ENCODE assay signal across 8 cellular contexts in genomic region chr3:54374214-54374855, GRCh38.
DNase-seq lines count a peak whose midpoint lies in the region; ATAC-seq and TF ChIP-seq lines count a peak whose summit lies in the region.

No MANE protein-coding gene starts in this region.

- H3K27ac ChIP-seq in thyroid gland: no peak overlapping the region

- peak; percentile 6 to 11 for DNase-seq in activated T-cell treated with anti-CD3 and anti-CD28 coated beads, Interleukin-2, amount 50 U/mL, for 72 hours
- DNase-seq in activated T-cell treated with anti-CD3 and anti-CD28 coated beads, Interleukin-2, amount 50 U/mL, for 1 hour: no peak
- peak; percentile 27 for DNase-seq in NT2/D1 (ENCODE audit: low read depth, low spot score)
- no peak for DNase-seq in glutamatergic neuron
- DNase-seq in thyroid gland: peak; percentile 58 to 66
- DNase-seq in amniotic stem cell (lab: John Stamatoyannopoulos, UW): no peak
- DNase-seq in activated naive CD4-positive, alpha-beta T cell treated with Interleukin-2 at 50 U/mL for 16 hours: no peak
- no peak for DNase-seq in DMS79 treated with DMSO at 0.1 percent for 48 hours (lab: John Stamatoyannopoulos, UW)

- H3K27me3 Mint-ChIP-seq in activated T-cell treated with anti-CD3 and anti-CD28 coated beads, Interleukin-2, amount 50 U/mL, for 72 hours (ENCODE audit: low read depth): no peaks in the 10 kb centered on the region
- no peaks in the 10 kb centered on the region for H3K27me3 Mint-ChIP-seq in glutamatergic neuron (ENCODE audit: unreplicated experiment)

- no peak for TF ChIP-seq POLR2A in thyroid gland (IDR thresholded peaks at IDR 0.05)

- H3K4me3 ChIP-seq in NT2/D1 (ENCODE audit: insufficient read length, low read depth) (no peak overlapping the region), thyroid gland (replicated peaks in 1 of 3) (no peak overlapping the region)

- no peaks in the 10 kb centered on the region for H3K9me3 ChIP-seq in NT2/D1 (ENCODE audit: insufficient read depth, low read length)
- H3K9me3 ChIP-seq in thyroid gland: no peaks in the 10 kb centered on the region

- H3K4me1 Mint-ChIP-seq in activated T-cell treated with anti-CD3 and anti-CD28 coated beads, Interleukin-2, amount 50 U/mL, for 72 hours (ENCODE audit: low read depth): no peaks in the 10 kb centered on the region
- no peaks in the 10 kb centered on the region for H3K4me1 Mint-ChIP-seq in glutamatergic neuron (ENCODE audit: low read depth, unreplicated experiment)

- 70 to 80% methylated on average over 8 of the region's 8 CpGs for WGBS in thyroid gland, 2 donors

- ATAC-seq in activated T-cell treated with anti-CD3 and anti-CD28 coated beads, Interleukin-2, amount 50 U/mL, for 72 hours (replicated peaks in 1 of 2): peak in 1 of 2 donors; percentile 23

- H3K4me3 Mint-ChIP-seq in activated T-cell treated with anti-CD3 and anti-CD28 coated beads, Interleukin-2, amount 50 U/mL, for 72 hours: no peak overlapping the region
- no peak overlapping the region for H3K4me3 Mint-ChIP-seq in glutamatergic neuron (ENCODE audit: unreplicated experiment)

- intact Hi-C loops in thyroid gland (cut with DNase I): no loop called here

- no peak overlapping the region for H3K9ac ChIP-seq in NT2/D1 (ENCODE audit: insufficient read length, low read depth)

- no peaks in the 10 kb centered on the region for H3K36me3 Mint-ChIP-seq in activated T-cell treated with anti-CD3 and anti-CD28 coated beads, Interleukin-2, amount 50 U/mL, for 72 hours (ENCODE audit: insufficient read depth in 2 of 2)
- H3K36me3 Mint-ChIP-seq in glutamatergic neuron (ENCODE audit: unreplicated experiment): no peaks in the 10 kb centered on the region

- H3K27me3 ChIP-seq in NT2/D1 (ENCODE audit: insufficient read depth, insufficient read length): no peaks in the 10 kb centered on the region
- H3K27me3 ChIP-seq in thyroid gland: no peaks in the 10 kb centered on the region

- H3K4me1 ChIP-seq in NT2/D1 (ENCODE audit: insufficient read depth, insufficient read length) (no peaks in the 10 kb centered on the region), thyroid gland (no peaks in the 10 kb centered on the region)

- no peak overlapping the region for H3K27ac Mint-ChIP-seq in activated T-cell treated with anti-CD3 and anti-CD28 coated beads, Interleukin-2, amount 50 U/mL, for 72 hours
- H3K27ac Mint-ChIP-seq in glutamatergic neuron (ENCODE audit: unreplicated experiment): no peak overlapping the region

- H3K9me3 Mint-ChIP-seq in activated T-cell treated with anti-CD3 and anti-CD28 coated beads, Interleukin-2, amount 50 U/mL, for 72 hours: no peaks in the 10 kb centered on the region
- H3K9me3 Mint-ChIP-seq in glutamatergic neuron (ENCODE audit: unreplicated experiment): no peaks in the 10 kb centered on the region

- H3K36me3 ChIP-seq in NT2/D1 (ENCODE audit: insufficient read depth, insufficient read length, low read length) (no peaks in the 10 kb centered on the region), thyroid gland (no peaks in the 10 kb centered on the region)

- TF ChIP-seq CTCF in glutamatergic neuron (IDR thresholded peaks at IDR 0.05; ENCODE audit: partially characterized antibody, unreplicated experiment) (peak; percentile 46), thyroid gland (IDR thresholded peaks at IDR 0.05) (peak in 5 of 6 experiments; percentile 22 to 88 (median 74))

Comparison
In these comparisons a context has a peak if more than half of its experiments do, and no peak if none do; other contexts are left out.
1. DNase-seq: peak in activated T-cell treated with anti-CD3 and anti-CD28 coated beads, Interleukin-2, amount 50 U/mL, for 72 hours (2 of 2), NT2/D1 (single experiment) and thyroid gland (2 of 2); none in activated T-cell treated with anti-CD3 and anti-CD28 coated beads, Interleukin-2, amount 50 U/mL, for 1 hour (single experiment), glutamatergic neuron (single experiment), amniotic stem cell (single experiment), activated naive CD4-positive, alpha-beta T cell treated with Interleukin-2 at 50 U/mL for 16 hours (single experiment) and DMS79 treated with DMSO at 0.1 percent for 48 hours (single experiment).